In the genomic region with DNA sequence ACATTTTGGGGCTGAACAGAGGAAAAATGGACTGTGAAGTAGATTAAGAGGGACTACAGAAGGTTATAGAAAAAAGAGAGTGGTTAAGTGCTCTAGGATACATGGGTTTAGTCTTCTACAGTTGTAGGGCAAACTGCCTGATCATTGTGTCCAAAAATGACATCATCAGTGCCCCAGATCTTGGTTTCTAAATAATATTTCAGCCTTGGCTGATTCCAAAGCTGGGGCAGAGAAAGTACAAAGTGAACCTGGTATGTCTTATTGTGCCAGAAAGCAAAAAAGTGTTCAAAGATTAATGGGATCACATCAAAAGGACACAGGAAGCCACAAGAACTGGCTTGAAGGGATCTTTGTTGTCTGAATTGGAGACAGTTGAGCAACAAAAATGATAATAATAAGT, we compare ENCODE assay signal across 31 cellular contexts.
"Had no signal": no experiment of that assay in that cellular context is flagged by ENCODE, and none has a peak within 500 bp of the region (broad histone marks: within the 10 kb centered on the region; RNA-seq: fewer than 3 reads in every experiment).

No MANE protein-coding gene starts in this region.

- H3K79me2 ChIP-seq: hepatocyte, parathyroid adenoma had no signal

- ATAC-seq: heart right ventricle; natural killer cell; right cardiac atrium; stimulated activated effector memory CD8-positive, alpha-beta T cell treated with anti-CD3 and anti-CD28 coated beads, Interleukin-12 subunit alpha, Interleukin-12 subunit beta, amount 100 ng/mL, for 72 hours; stimulated activated naive CD8-positive, alpha-beta T cell treated with anti-CD3 and anti-CD28 coated beads, Interleukin-15, amount 100 ng/mL, for 72 hours had no signal

- H3K27ac ChIP-seq: heart right ventricle, hepatocyte, left ventricle myocardium inferior, neural progenitor cell, neutrophil, parathyroid adenoma, sigmoid colon, thyroid gland, transverse colon, upper lobe of left lung had no signal

- H3K36me3 ChIP-seq: heart right ventricle, left ventricle myocardium inferior, neural progenitor cell, neutrophil, sigmoid colon, thyroid gland, transverse colon, upper lobe of left lung had no signal

- H3K4me3 Mint-ChIP-seq: mesothelial cell of epicardium; natural killer cell; nephron progenitor cell; neural progenitor cell; stimulated activated effector memory CD8-positive, alpha-beta T cell treated with anti-CD3 and anti-CD28 coated beads, Interleukin-12 subunit alpha, Interleukin-12 subunit beta, amount 100 ng/mL, for 72 hours; stimulated activated naive CD8-positive, alpha-beta T cell treated with anti-CD3 and anti-CD28 coated beads, Interleukin-15, amount 100 ng/mL, for 72 hours had no signal

- H3K27ac Mint-ChIP-seq: mesothelial cell of epicardium; natural killer cell; nephron progenitor cell; neural progenitor cell; progenitor cell of endocrine pancreas; stimulated activated effector memory CD8-positive, alpha-beta T cell treated with anti-CD3 and anti-CD28 coated beads, Interleukin-12 subunit alpha, Interleukin-12 subunit beta, amount 100 ng/mL, for 72 hours; stimulated activated naive CD8-positive, alpha-beta T cell treated with anti-CD3 and anti-CD28 coated beads, Interleukin-15, amount 100 ng/mL, for 72 hours had no signal

- H3K36me3 Mint-ChIP-seq: naive B cell; natural killer cell; stimulated activated effector memory CD8-positive, alpha-beta T cell treated with anti-CD3 and anti-CD28 coated beads, Interleukin-12 subunit alpha, Interleukin-12 subunit beta, amount 100 ng/mL, for 72 hours had no signal

- H3K4me2 ChIP-seq: hepatocyte, neural progenitor cell, smooth muscle cell had no signal

- H3K4me3 ChIP-seq: heart right ventricle, hepatocyte, left ventricle myocardium inferior, lung, neural progenitor cell, sigmoid colon, smooth muscle cell, thyroid gland, transverse colon, upper lobe of left lung had no signal

- H3K4me1 ChIP-seq: neural progenitor cell, parathyroid adenoma, thyroid gland, transverse colon, upper lobe of left lung had no signal

- H3K27me3 Mint-ChIP-seq: stimulated activated naive CD8-positive, alpha-beta T cell treated with anti-CD3 and anti-CD28 coated beads, Interleukin-15, amount 100 ng/mL, for 72 hours had no signal

- H3K4me1 Mint-ChIP-seq: naive B cell; natural killer cell; nephron progenitor cell; stimulated activated effector memory CD8-positive, alpha-beta T cell treated with anti-CD3 and anti-CD28 coated beads, Interleukin-12 subunit alpha, Interleukin-12 subunit beta, amount 100 ng/mL, for 72 hours; stimulated activated naive CD8-positive, alpha-beta T cell treated with anti-CD3 and anti-CD28 coated beads, Interleukin-15, amount 100 ng/mL, for 72 hours had no signal

- H3K9ac ChIP-seq: neural progenitor cell, parathyroid adenoma had no signal

- H3K27me3 ChIP-seq: heart right ventricle, hepatocyte, neural progenitor cell, neutrophil, sigmoid colon, thyroid gland, transverse colon, upper lobe of left lung had no signal

- DNase-seq: heart right ventricle; islet precursor cell; left ventricle myocardium inferior; mesendoderm; naive B cell; natural killer cell; nephron progenitor cell; occipital lobe; retina; right cardiac atrium; sigmoid colon; stimulated activated CD4-positive, alpha-beta T cell treated with anti-CD3 and anti-CD28 coated beads, Interleukin-12 subunit alpha, Interleukin-12 subunit beta, amount 100 ng/mL, for 4 hours; stimulated activated CD4-positive, alpha-beta T cell treated with anti-CD3 and anti-CD28 coated beads, Interleukin-15, amount 100 ng/mL, for 24 hours; stimulated activated CD4-positive, alpha-beta T cell treated with anti-CD3 and anti-CD28 coated beads, Interleukin-2, amount 100 ng/mL, for 24 hours; stimulated activated CD4-positive, alpha-beta T cell treated with anti-CD3 and anti-CD28 coated beads, Interleukin-4, amount 100 ng/mL, for 1 hour; stimulated activated naive CD4-positive, alpha-beta T cell; stimulated activated naive CD8-positive, alpha-beta T cell treated with anti-CD3 and anti-CD28 coated beads, Interleukin-15, amount 100 ng/mL, for 72 hours; substantia nigra; thyroid gland; transverse colon; upper lobe of left lung had no signal

- H2AFZ ChIP-seq: hepatocyte, neural progenitor cell, parathyroid adenoma had no signal

- H3K9me3 ChIP-seq: neutrophil, thyroid gland, transverse colon had no signal

- FAIRE-seq: urothelium cell line had no signal
